8 cellular contexts compared by ENCODE assay signal in the genomic region with DNA sequence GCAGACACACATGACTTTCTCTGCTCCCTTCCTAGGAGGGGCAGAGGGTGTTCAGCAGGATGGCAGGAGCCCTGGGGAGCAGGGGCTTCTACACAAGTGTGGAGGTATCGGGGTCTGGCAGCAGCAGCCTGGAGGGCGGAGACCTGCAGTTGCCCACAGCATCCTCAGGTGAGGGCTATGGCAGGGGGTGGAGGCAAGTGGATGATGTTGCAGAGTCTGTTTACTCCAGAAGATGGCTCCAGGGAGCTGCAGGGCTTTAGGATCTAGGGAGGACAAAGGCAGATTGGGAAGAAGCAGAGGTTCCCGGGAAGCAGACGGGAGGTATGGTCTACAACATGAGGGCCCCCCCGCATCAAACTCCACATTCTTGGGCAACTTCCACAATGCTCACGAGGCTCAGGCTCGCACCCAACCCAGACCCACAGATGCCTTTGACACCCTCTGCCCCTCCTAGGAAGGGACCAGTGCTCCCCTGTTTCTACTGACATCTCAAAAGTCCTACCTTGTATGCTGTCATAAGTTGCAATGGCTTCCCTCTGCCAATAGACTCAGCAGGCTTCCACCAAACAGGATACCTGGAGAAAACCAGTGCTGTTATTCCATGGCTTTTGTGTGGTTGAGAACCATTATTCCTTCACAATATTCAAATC. TPM values are rescaled to one million over a fixed set of nuclear protein-coding genes. Genes with fewer than 3 reads are reported as not detected.
A peak's percentile ranks its signal among the peaks of the same experiment; 100 is the strongest.
DNase-seq lines count a peak whose midpoint lies in the region; ATAC-seq and TF ChIP-seq lines count a peak whose summit lies in the region.

No MANE protein-coding gene starts in this region.

- CTCF ChIA-PET in AG04449 (lab: Yijun Ruan, JAX), result no interaction called here

- H3K4me3 ChIP-seq in AG04449 (ENCODE audit: low read depth, low read length), result no peak overlapping the region
- no peak overlapping the region for H3K4me3 ChIP-seq in fibroblast of mammary gland (ENCODE audit: control insufficient read depth, low read depth, low read length)

- no peaks in the 10 kb centered on the region for H3K9me3 Mint-ChIP-seq in activated CD4-positive, alpha-beta T cell treated with anti-CD3 and anti-CD28 coated beads, Interleukin-2, amount 10 ng/mL, durations not matched to agents 24 days and 14 days

- no peak overlapping the region for H3K4me3 Mint-ChIP-seq in activated CD4-positive, alpha-beta T cell treated with anti-CD3 and anti-CD28 coated beads, Interleukin-2, amount 10 ng/mL, durations not matched to agents 24 days and 14 days

- H3K27ac Mint-ChIP-seq in activated CD4-positive, alpha-beta T cell treated with anti-CD3 and anti-CD28 coated beads, Interleukin-2, amount 10 ng/mL, durations not matched to agents 24 days and 14 days, result no peak overlapping the region

- intact Hi-C loops in activated CD4-positive, alpha-beta T cell treated with anti-CD3 and anti-CD28 coated beads, Interleukin-2, amount 10 ng/mL, durations not matched to agents 24 days and 14 days (cut with micrococcal nuclease), result no loop called here

- no peak for ATAC-seq in GM19395 (IDR thresholded peaks at IDR 0.05; ENCODE audit: unreplicated experiment)
- no peak for ATAC-seq in GM19351 (IDR thresholded peaks at IDR 0.05; ENCODE audit: unreplicated experiment)

- peaks cover 8% of the 10 kb centered on the region for H3K4me1 Mint-ChIP-seq in activated CD4-positive, alpha-beta T cell treated with anti-CD3 and anti-CD28 coated beads, Interleukin-2, amount 10 ng/mL, durations not matched to agents 24 days and 14 days

- peaks cover 36% of the 10 kb centered on the region for H3K27me3 Mint-ChIP-seq in activated CD4-positive, alpha-beta T cell treated with anti-CD3 and anti-CD28 coated beads, Interleukin-2, amount 10 ng/mL, durations not matched to agents 24 days and 14 days

- POLR2A ChIA-PET in AG04449 (lab: Yijun Ruan, JAX), result no interaction called here

- DNase-seq in AG04449 (ENCODE audit: low read depth, low spot score), result no peak
- DNase-seq in H4 (ENCODE audit: low spot score), result peak; percentile 8
- DNase-seq in NCI-H82 (lab: John Stamatoyannopoulos, UW), result peak; percentile 67
- DNase-seq in fibroblast of mammary gland (ENCODE audit: low read depth), result no peak
- DNase-seq in Ammon's horn (ENCODE audit: low spot score), result no peak
- DNase-seq in activated CD4-positive, alpha-beta T cell treated with anti-CD3 and anti-CD28 coated beads, Interleukin-2, amount 10 ng/mL, durations not matched to agents 24 days and 14 days, result no peak

- TF ChIP-seq CTCF in AG04449 (IDR thresholded peaks at IDR 0.05; ENCODE audit: insufficient read depth, low read length, missing control alignments), result peak; percentile 33
- TF ChIP-seq CTCF in fibroblast of mammary gland (conservative IDR thresholded peaks at IDR 0.05; ENCODE audit: control insufficient read depth, insufficient read depth, low read depth, low read length), result peak; percentile 35

- H3K36me3 Mint-ChIP-seq in activated CD4-positive, alpha-beta T cell treated with anti-CD3 and anti-CD28 coated beads, Interleukin-2, amount 10 ng/mL, durations not matched to agents 24 days and 14 days (ENCODE audit: low read depth), result no peaks in the 10 kb centered on the region

RNA-seq across cellular contexts. Expression of a gene that starts 12.0 kb away (rescaled TPM):
- 0.04 TPM in 2 replicates for total RNA-seq in H4 (2014; rRNA removed; shearing (Covaris generic))
- total RNA-seq in activated CD4-positive, alpha-beta T cell treated with anti-CD3 and anti-CD28 coated beads, Interleukin-2, amount 10 ng/mL, durations not matched to agents 24 days and 14 days, result not detected in 2 replicates

RNA-seq across cellular contexts. Expression of a gene that starts 19.6 kb away (rescaled TPM):
- 26.3 and 27.9 TPM in 2 replicates for total RNA-seq in H4 (2014; rRNA removed; shearing (Covaris generic))
- total RNA-seq in activated CD4-positive, alpha-beta T cell treated with anti-CD3 and anti-CD28 coated beads, Interleukin-2, amount 10 ng/mL, durations not matched to agents 24 days and 14 days, result 44.9 and 50.9 TPM in 2 replicates

Comparison
In these comparisons a context has a peak if more than half of its experiments do, and no peak if none do; other contexts are left out.
1. DNase-seq: peak in H4 (single experiment) and NCI-H82 (single experiment); none in AG04449 (single experiment), fibroblast of mammary gland (single experiment), Ammon's horn (single experiment) and activated CD4-positive, alpha-beta T cell treated with anti-CD3 and anti-CD28 coated beads, Interleukin-2, amount 10 ng/mL, durations not matched to agents 24 days and 14 days (single experiment).